ENCODE assay signal across 9 cellular contexts in the genomic region with DNA sequence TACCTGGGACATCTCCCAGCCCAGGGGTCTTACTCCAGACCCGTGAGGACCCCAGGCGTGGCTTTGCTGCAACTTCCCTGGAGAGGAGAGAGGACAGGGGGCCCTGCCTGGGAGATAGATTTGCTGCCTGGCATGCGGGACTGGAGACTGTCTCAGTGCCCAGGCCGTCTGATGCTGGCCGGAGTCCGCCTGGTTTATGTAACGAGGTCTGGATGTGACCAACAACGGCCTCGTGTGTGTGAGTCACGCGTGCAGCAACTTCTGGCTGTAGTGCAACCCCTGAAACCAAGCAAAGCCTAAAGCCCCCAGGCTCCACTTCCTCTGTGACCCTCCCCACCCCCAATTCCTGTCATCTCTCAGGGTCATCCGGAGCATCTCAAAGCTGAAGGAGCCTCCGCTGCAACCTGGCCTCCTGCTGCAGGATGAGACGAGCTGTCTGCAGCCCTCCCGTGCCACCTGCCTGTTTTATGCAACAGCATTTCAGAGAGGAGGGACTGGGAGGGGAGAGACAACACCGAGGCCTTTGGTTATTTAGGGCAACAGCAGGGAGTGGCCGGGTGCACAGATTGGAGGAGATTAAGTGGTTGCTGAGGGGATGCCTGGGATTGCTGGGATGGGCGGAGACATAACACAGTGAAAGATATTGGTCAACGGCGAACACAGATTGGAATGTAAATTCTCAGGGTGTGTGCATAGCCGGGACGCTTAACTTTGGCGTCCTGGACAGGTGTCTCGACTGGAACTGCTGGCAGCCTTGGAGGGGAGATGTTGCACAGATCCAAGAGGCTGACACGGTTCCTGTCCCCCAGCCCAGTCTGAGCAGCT. TPM values are rescaled to one million over a fixed set of nuclear protein-coding genes. Genes with fewer than 3 reads are reported as not detected.
DNase-seq lines count a peak whose midpoint lies in the region; ATAC-seq and TF ChIP-seq lines count a peak whose summit lies in the region.
"Had no signal": no experiment of that assay in that cellular context is flagged by ENCODE, and none has a peak within 500 bp of the region (broad histone marks: within the 10 kb centered on the region; RNA-seq: fewer than 3 reads in every experiment).

No MANE protein-coding gene starts in this region.

- H3K36me3 ChIP-seq in adrenal gland (replicated peaks in 1 of 2) (no peaks in the 10 kb centered on the region), upper lobe of left lung (no peaks in the 10 kb centered on the region)

- TF ChIP-seq EP300 in upper lobe of left lung (IDR thresholded peaks at IDR 0.05) = no peak

- H3K4me3 ChIP-seq in adrenal gland (no peak overlapping the region), upper lobe of left lung (no peak overlapping the region), coronary artery (no peak overlapping the region)

- intact Hi-C loops in adrenal gland (cut with DNase I) = no loop called here

- peak; percentile 10 for DNase-seq in HuH-7 (ENCODE audit: low spot score)
- DNase-seq in adrenal gland = peak; percentile 44 to 89 (median 66)
- DNase-seq in iris pigment epithelial cell (ENCODE audit: low read depth) = peak; percentile 58
- DNase-seq in upper lobe of left lung = peak in 1 of 2 donors; percentile 64
- no peak for DNase-seq in NCI-H1417 (lab: John Stamatoyannopoulos, UW)
- DNase-seq in mesenteric fat pad (ENCODE audit: low spot score) = no peak
- DNase-seq in coronary artery (ENCODE audit: low spot score) = no peak
- DNase-seq: NCI-H146 had no signal

- peak; percentile 84 to 89 for ATAC-seq in upper lobe of left lung (ENCODE audit: low FRiP score in 2 of 2)
- ATAC-seq in HG03280 (IDR thresholded peaks at IDR 0.05; ENCODE audit: unreplicated experiment) = no peak

- 53 to 59% (median 56%) methylated on average over 18 to 25 of the region's 25 CpGs for WGBS in adrenal gland, 4 donors
- 47 to 65% methylated on average over 13 to 25 of the region's 25 CpGs for WGBS in upper lobe of left lung, 2 donors

- H3K9me3 ChIP-seq in adrenal gland (replicated peaks in 1 of 3) (no peaks in the 10 kb centered on the region), upper lobe of left lung (no peaks in the 10 kb centered on the region)

- TF ChIP-seq CTCF in adrenal gland (IDR thresholded peaks at IDR 0.05) (no peak), upper lobe of left lung (IDR thresholded peaks at IDR 0.05) (no peak), coronary artery (IDR thresholded peaks at IDR 0.05) (no peak)

- no peaks in the 10 kb centered on the region for H3K27me3 ChIP-seq in adrenal gland
- no peaks in the 10 kb centered on the region for H3K27me3 ChIP-seq in upper lobe of left lung

- peak in 1 of 2 donors; percentile 31 for TF ChIP-seq POLR2A in adrenal gland (IDR thresholded peaks at IDR 0.05)
- TF ChIP-seq POLR2A in upper lobe of left lung (IDR thresholded peaks at IDR 0.05) = peak in 1 of 4 donors; percentile 24

- H3K4me1 ChIP-seq in adrenal gland (replicated peaks in 1 of 2) (no peaks in the 10 kb centered on the region), upper lobe of left lung (no peaks in the 10 kb centered on the region)

- H3K27ac ChIP-seq in adrenal gland = no peak overlapping the region
- H3K27ac ChIP-seq in upper lobe of left lung = peak overlapping the region; percentile 44 to 76 (median 62)
- no peak overlapping the region for H3K27ac ChIP-seq in coronary artery

RNA-seq across cellular contexts. Expression of a gene that starts 16.0 kb away (rescaled TPM):
- total RNA-seq in adrenal gland = not detected
- polyA plus RNA-seq in adrenal gland = under 1 TPM in 1 of 3 donors, not detected in 2; 0.07 TPM
- under 1 TPM in 2 of 6 donors, not detected in 4; 0.69 to 0.81 TPM for total RNA-seq in upper lobe of left lung
- total RNA-seq in mesenteric fat pad = 3.4 TPM

Comparison
In these comparisons a context has a peak if more than half of its experiments do, and no peak if none do; other contexts are left out.
1. DNase-seq: peak in HuH-7 (single experiment), adrenal gland (7 of 7) and iris pigment epithelial cell (single experiment); none in NCI-H1417 (0 of 3), mesenteric fat pad (single experiment) and coronary artery (single experiment).
2. H3K27ac ChIP-seq: peak in upper lobe of left lung (4 of 4); none in adrenal gland (0 of 5) and coronary artery (0 of 2).